In genomic region chr1:36400825-36401601, GRCh38 we compare ENCODE assay signal across 1 cellular context.
TF ChIP-seq lines count a peak whose summit lies in the region.

No MANE protein-coding gene starts in this region.

TF ChIP-seq in K562, 482 proteins besides CTCF, POLR2A, EP300 and RAD21 (continued from another document and continues in another):
- TF ChIP-seq CREB3L1 (IDR thresholded peaks at IDR 0.05; ENCODE audit: borderline replicate concordance, low read depth) (peak; percentile 53; the same call in 1 of the 2 replicates), SIN3A (IDR thresholded peaks at IDR 0.05; ENCODE audit: borderline replicate concordance in 2 of 2, control insufficient read depth in 1 of 2, low read depth in 2 of 2, low read length in 2 of 2) (peak; percentile 68 to 73; a peak in 2 of 4 replicates), E2F4 (CRISPR knock-in tag; IDR thresholded peaks at IDR 0.05; ENCODE audit: low read depth) (no peak), ZNF512 (tag; IDR thresholded peaks at IDR 0.05) (no peak), L3MBTL2 (IDR thresholded peaks at IDR 0.05) (peak; percentile 52; the same call in 1 of the 2 replicates), GABPA (tag; conservative IDR thresholded peaks at IDR 0.05; ENCODE audit: low read depth) (peak; percentile 95), ATF7 (IDR thresholded peaks at IDR 0.05) (peak; percentile 50; the same call in 1 of the 2 replicates), NCOA2 (IDR thresholded peaks at IDR 0.05; ENCODE audit: partially characterized antibody in 2 of 2) (no peak), NRF1 (conservative IDR thresholded peaks at IDR 0.05 in 1 of 2, IDR thresholded peaks at IDR 0.05 in 1 of 2) (peak; percentile 14 to 16; a peak in 1 of 4 replicates), E2F8 (IDR thresholded peaks at IDR 0.05; ENCODE audit: low read depth, partially characterized antibody) (peak; percentile 47), SPI1 (IDR thresholded peaks at IDR 0.05; ENCODE audit: borderline replicate concordance, low read depth, low read length) (peak; percentile 90), ETV1 (tag; conservative IDR thresholded peaks at IDR 0.05; ENCODE audit: low read depth) (peak; percentile 94), GABPB1 (CRISPR knock-in tag; IDR thresholded peaks at IDR 0.05) (0 out of 2 replicates have a peak, but pooled peaks have one; percentile 10), ZNF431 (CRISPR knock-in tag; IDR thresholded peaks at IDR 0.05) (no peak), ZNF408 (CRISPR knock-in tag; IDR thresholded peaks at IDR 0.05; ENCODE audit: low read depth) (no peak), ATF1 (CRISPR knock-in tag; IDR thresholded peaks at IDR 0.05) (no peak), ATF1 (tag; IDR thresholded peaks at IDR 0.05) (peak; percentile 62), C11orf30 (IDR thresholded peaks at IDR 0.05; ENCODE audit: low read depth) (peak; percentile 41; the same call in 1 of the 2 replicates), SP2 (IDR thresholded peaks at IDR 0.05; ENCODE audit: extremely low read depth, low read depth, low read length, poor library complexity, severe bottlenecking) (peak; percentile 9), SRF (CRISPR knock-in tag; IDR thresholded peaks at IDR 0.05) (peak in 1 of 2 experiments; percentile 51; a peak in 2 of 4 replicates), DPF2 (IDR thresholded peaks at IDR 0.05) (peak; percentile 59; the same call in 1 of the 2 replicates), POLR2AphosphoS5 (IDR thresholded peaks at IDR 0.05; ENCODE audit: control insufficient read depth, insufficient read depth, low read depth, low read length) (peak; percentile 77; the same call in 1 of the 2 replicates), TRIM25 (IDR thresholded peaks at IDR 0.05; ENCODE audit: borderline replicate concordance) (no peak), ETS1 (conservative IDR thresholded peaks at IDR 0.05; ENCODE audit: control insufficient read depth, low read depth, low read length) (0 out of 2 replicates have a peak, but pooled peaks have one; percentile 51), TRIM28 (IDR thresholded peaks at IDR 0.05) (peak; percentile 59; the same call in 1 of the 2 replicates), TRIM24 (IDR thresholded peaks at IDR 0.05) (peak in 1 of 2 experiments; percentile 86; a peak in 3 of 4 replicates), COPS2 (conservative IDR thresholded peaks at IDR 0.05) (no peak), NFE2 (IDR thresholded peaks at IDR 0.05; ENCODE audit: low read depth) (no peak), CBX3 (IDR thresholded peaks at IDR 0.05; ENCODE audit: borderline replicate concordance in 1 of 2, low read length in 2 of 2) (peak in 1 of 2 experiments; percentile 83; a peak in 1 of 3 replicates), ZNF592 (IDR thresholded peaks at IDR 0.05) (0 out of 2 replicates have a peak, but pooled peaks have one; percentile 44), HDAC1 (IDR thresholded peaks at IDR 0.05) (peak in 1 of 2 experiments; percentile 27; a peak in 1 of 4 replicates), CREB1 (IDR thresholded peaks at IDR 0.05) (peak; percentile 15; the same call in 1 of the 2 replicates), CREB1 (CRISPR knock-in tag; IDR thresholded peaks at IDR 0.05) (no peak), UBTF (IDR thresholded peaks at IDR 0.05; ENCODE audit: borderline replicate concordance in 1 of 2, low read depth in 2 of 2, low read length in 2 of 2) (peak in 1 of 2 experiments; percentile 88; a peak in 2 of 4 replicates), EGR1 (conservative IDR thresholded peaks at IDR 0.05) (peak; percentile 70), ZNF507 (tag; conservative IDR thresholded peaks at IDR 0.05) (no peak), BRD4 (IDR thresholded peaks at IDR 0.05) (no peak), CTBP1 (IDR thresholded peaks at IDR 0.05; ENCODE audit: borderline replicate concordance) (peak; percentile 53; the same call in 1 of the 2 replicates), NR2C2 (CRISPR knock-in tag; IDR thresholded peaks at IDR 0.05) (no peak), NR2C2 (tag; IDR thresholded peaks at IDR 0.05) (peak; percentile 34; the same call in 1 of the 2 replicates), NKRF (IDR thresholded peaks at IDR 0.05; ENCODE audit: borderline replicate concordance) (peak; percentile 66; the same call in 1 of the 2 replicates), SMARCE1 (IDR thresholded peaks at IDR 0.05) (0 out of 2 replicates have a peak, but pooled peaks have one; percentile 41), TOE1 (IDR thresholded peaks at IDR 0.05; ENCODE audit: borderline replicate concordance) (peak; percentile 75; the same call in 1 of the 2 replicates), TOE1 (CRISPR knock-in tag; IDR thresholded peaks at IDR 0.05; ENCODE audit: borderline replicate concordance, low read depth) (no peak)
